Comparison of ENCODE assay signal across 9 cellular contexts in genomic region chr1:173202430-173203145, GRCh38. TPM values are rescaled to one million over a fixed set of nuclear protein-coding genes. Genes with fewer than 3 reads are reported as not detected.
DNase-seq lines count a peak whose midpoint lies in the region; ATAC-seq and TF ChIP-seq lines count a peak whose summit lies in the region.
"Had no signal": no experiment of that assay in that cellular context is flagged by ENCODE, and none has a peak within 500 bp of the region (broad histone marks: within the 10 kb centered on the region; RNA-seq: fewer than 3 reads in every experiment).

No MANE protein-coding gene starts in this region.

- H3K36me3 ChIP-seq in HEK293 (ENCODE audit: control insufficient read depth in 2 of 2, insufficient read depth in 1 of 2, low read length in 2 of 2) (no peaks in the 10 kb centered on the region), esophagus muscularis mucosa (no peaks in the 10 kb centered on the region), neural cell (ENCODE audit: insufficient read depth, low read length) (no peaks in the 10 kb centered on the region)

- H3K4me3 ChIP-seq in HEK293 (ENCODE audit: low read depth, low read length) (no peak overlapping the region), esophagus muscularis mucosa (no peak overlapping the region), neural cell (ENCODE audit: low read length) (no peak overlapping the region)

- H3F3A ChIP-seq in neural cell (ENCODE audit: insufficient read depth, low read length, poor library complexity, severe bottlenecking): no peaks in the 10 kb centered on the region

- no peak for TF ChIP-seq POLR2A in esophagus muscularis mucosa (IDR thresholded peaks at IDR 0.05; ENCODE audit: low read depth)

- WGBS in esophagus muscularis mucosa: 31% methylated on average over 5 of the region's 5 CpGs

- POLR2A ChIA-PET in HEK293 (lab: Yijun Ruan, JAX): interaction anchor here (0.7 to 1.3 kb wide), 2 partner anchors 377 to 424 kb away, joined by 3 to 4 read pairs; no protein-coding TSS in a partner anchor

- ATAC-seq in HG03571 (IDR thresholded peaks at IDR 0.05; ENCODE audit: unreplicated experiment): no peak

- TF ChIP-seq CTCF in HEK293 (tag by site-specific recombination; IDR thresholded peaks at IDR 0.05): peak; percentile 37; the same call in 1 of the 2 replicates
- peak; percentile 49 to 69 (median 68) for TF ChIP-seq CTCF in esophagus muscularis mucosa (IDR thresholded peaks at IDR 0.05)
- peak; percentile 56 for TF ChIP-seq CTCF in neural cell (IDR thresholded peaks at IDR 0.05; ENCODE audit: poor library complexity, severe bottlenecking)

- in situ Hi-C loops in Caki2 (cut with HindIII; ENCODE audit: low pct_unique_long_range_greater_than_20kb, low sequenced_read_pairs): no loop called here

- H3K27me3 ChIP-seq in esophagus muscularis mucosa: no peaks in the 10 kb centered on the region
- H3K27me3 ChIP-seq in neural cell (ENCODE audit: insufficient read depth, low read depth, low read length): no peaks in the 10 kb centered on the region

- no peak overlapping the region for H2AFZ ChIP-seq in neural cell (ENCODE audit: low read depth, low read length)

- no peaks in the 10 kb centered on the region for H4K20me1 ChIP-seq in neural cell (ENCODE audit: insufficient read depth)

- intact Hi-C loops in esophagus muscularis mucosa (cut with DNase I): loop anchor here (2.0 kb wide), 1 partner anchor 382 kb away; no protein-coding TSS in a partner anchor

- no peaks in the 10 kb centered on the region for H3K9me3 ChIP-seq in HEK293 (ENCODE audit: control insufficient read depth, insufficient read depth, low read depth, low read length)
- no peaks in the 10 kb centered on the region for H3K9me3 ChIP-seq in esophagus muscularis mucosa
- H3K9me3 ChIP-seq in neural cell (ENCODE audit: low read length): no peaks in the 10 kb centered on the region

- H3K4me1 ChIP-seq in HEK293 (ENCODE audit: control insufficient read depth, insufficient read depth, low read length) (no peaks in the 10 kb centered on the region), esophagus muscularis mucosa (peaks cover 12 to 30% (median 23%) of the 10 kb centered on the region in 4 donors)

- DNase-seq in Caki2 (ENCODE audit: low read depth) (peak; percentile 48), SHP77 treated with DMSO at 0.1 percent for 48 hours (lab: John Stamatoyannopoulos, UW) (peak; percentile 8), esophagus muscularis mucosa (ENCODE audit: extremely low spot score) (no peak), NCI-H2227 treated with DMSO at 0.1 percent for 48 hours (lab: John Stamatoyannopoulos, UW) (no peak)
- DNase-seq in activated CD4-positive, CD25-positive, alpha-beta regulatory T cell (lab: John Stamatoyannopoulos, UW): no peak
- DNase-seq: activated B cell treated with CpG ODN at 0.5 μM for 24 hours had no signal

- no peak overlapping the region for H3K4me2 ChIP-seq in neural cell (ENCODE audit: low read length)

- no peak for TF ChIP-seq EP300 in esophagus muscularis mucosa (IDR thresholded peaks at IDR 0.05)
- no peak for TF ChIP-seq EP300 in neural cell (conservative IDR thresholded peaks at IDR 0.05; ENCODE audit: poor library complexity, severe bottlenecking)

- no peaks in the 10 kb centered on the region for H3K9me2 ChIP-seq in neural cell (ENCODE audit: insufficient read depth, low read length)

- CTCF ChIA-PET in HEK293 (lab: Yijun Ruan, JAX): interaction anchor here (0.6 to 8.3 kb wide), 29 partner anchors 8 to 1232 kb away, joined by 3 to 162 read pairs (median 4); no protein-coding TSS in a partner anchor

- peak; percentile 67 for TF ChIP-seq RAD21 in neural cell (conservative IDR thresholded peaks at IDR 0.05)

- no peak overlapping the region for H3K9ac ChIP-seq in neural cell (ENCODE audit: low read length)

- H3K79me2 ChIP-seq in neural cell (replicated peaks; ENCODE audit: insufficient read depth, low read length): no peaks in the 10 kb centered on the region

- H3K27ac ChIP-seq in HEK293 (ENCODE audit: extremely low read depth, low read depth, low read length) (no peak overlapping the region), esophagus muscularis mucosa (replicated peaks in 1 of 4) (peak overlapping the region in 1 of 4 donors; percentile 1), neural cell (ENCODE audit: low read length) (no peak overlapping the region)

TF ChIP-seq in HEK293, 187 proteins besides CTCF, POLR2A, EP300 and RAD21:
- TF ChIP-seq ZNF654 (tag by site-specific recombination; IDR thresholded peaks at IDR 0.05; ENCODE audit: low read depth) (peak; percentile 66), ZNF596 (tag by site-specific recombination; IDR thresholded peaks at IDR 0.05) (no peak)

TF ChIP-seq in neural cell, 6 proteins besides CTCF, POLR2A, EP300 and RAD21:
- TF ChIP-seq EZH2 (IDR thresholded peaks at IDR 0.05; ENCODE audit: borderline replicate concordance, insufficient read depth, low read length, poor library complexity, severe bottlenecking): no peak
- TF ChIP-seq MXI1 (conservative IDR thresholded peaks at IDR 0.05; ENCODE audit: poor library complexity, severe bottlenecking): no peak
- TF ChIP-seq REST (IDR thresholded peaks at IDR 0.05; ENCODE audit: borderline replicate concordance): no peak
- TF ChIP-seq SMC3 (conservative IDR thresholded peaks at IDR 0.05; ENCODE audit: poor library complexity): peak; percentile 69
- TF ChIP-seq TAF1 (IDR thresholded peaks at IDR 0.05; ENCODE audit: low read depth): no peak
- TF ChIP-seq POLR2AphosphoS5 (IDR thresholded peaks at IDR 0.05): no peak

RNA-seq across cellular contexts. Expression of gene TNFSF4, which starts 4.5 kb away (rescaled TPM):
- 0.23 and 1.8 TPM in 2 replicates for total RNA-seq in Caki2 (2014; rRNA removed; shearing (Covaris generic); ENCODE audit: low replicate concordance)
- 1 to 10 TPM; 2.3 to 3.8 (median 3.3) TPM for total RNA-seq in esophagus muscularis mucosa
- polyA plus RNA-seq in neural cell: 0.98 and 1.0 TPM in 2 replicates
- polyA minus RNA-seq in neural cell: 1.2 TPM in 2 replicates

Comparison
In these comparisons a context has a peak if more than half of its experiments do, and no peak if none do; other contexts are left out.
1. DNase-seq: peak in Caki2 (single experiment) and SHP77 treated with DMSO at 0.1 percent for 48 hours (single experiment); none in esophagus muscularis mucosa (single experiment), NCI-H2227 treated with DMSO at 0.1 percent for 48 hours (single experiment) and activated CD4-positive, CD25-positive, alpha-beta regulatory T cell (0 of 4).
2. Peak in every context shown above with its lines, with median percentiles within 50 percentile points of each other: CTCF ChIP-seq.